In genomic region chr7:79357101-79357500, GRCh38 we compare ENCODE assay signal across 1 cellular context.
TF ChIP-seq lines count a peak whose summit lies in the region.

No MANE protein-coding gene starts in this region.

TF ChIP-seq in IMR-90, 13 proteins besides CTCF, POLR2A, EP300 and RAD21:
- no peak for TF ChIP-seq MAFK (IDR thresholded peaks at IDR 0.05; ENCODE audit: low read depth, low read length)
- TF ChIP-seq RFX5 (IDR thresholded peaks at IDR 0.05; ENCODE audit: low read depth, low read length), result no peak
- TF ChIP-seq NFE2L2 (IDR thresholded peaks at IDR 0.05; ENCODE audit: low read depth, low read length), result no peak
- no peak for TF ChIP-seq USF2 (IDR thresholded peaks at IDR 0.05; ENCODE audit: low read depth, low read length)
- TF ChIP-seq MAZ (IDR thresholded peaks at IDR 0.05; ENCODE audit: borderline replicate concordance, low read depth, low read length), result no peak
- no peak for TF ChIP-seq RCOR1 (IDR thresholded peaks at IDR 0.05; ENCODE audit: insufficient replicate concordance, low read length)
- no peak for TF ChIP-seq ELK1 (IDR thresholded peaks at IDR 0.05; ENCODE audit: borderline replicate concordance, low read depth, low read length)
- no peak for TF ChIP-seq CHD1 (IDR thresholded peaks at IDR 0.05; ENCODE audit: low read depth, low read length)
- no peak for TF ChIP-seq FOS (IDR thresholded peaks at IDR 0.05; ENCODE audit: low read depth, low read length)
- TF ChIP-seq MXI1 (IDR thresholded peaks at IDR 0.05; ENCODE audit: borderline replicate concordance, low read depth, low read length), result no peak
- TF ChIP-seq BHLHE40 (IDR thresholded peaks at IDR 0.05; ENCODE audit: low read depth, low read length), result no peak
- no peak for TF ChIP-seq SMC3 (IDR thresholded peaks at IDR 0.05; ENCODE audit: low read depth, low read length)
- TF ChIP-seq CEBPB (IDR thresholded peaks at IDR 0.05; ENCODE audit: low read depth, low read length), result no peak
